In genomic region chr5:140181525-140181924, GRCh38 we compare ENCODE assay signal across 22 cellular contexts. TPM values are rescaled to one million over a fixed set of nuclear protein-coding genes. Genes with fewer than 3 reads are reported as not detected.
DNase-seq lines count a peak whose midpoint lies in the region; ATAC-seq and FAIRE-seq lines count a peak whose summit lies in the region.
"Had no signal": no experiment of that assay in that cellular context is flagged by ENCODE, and none has a peak within 500 bp of the region (broad histone marks: within the 10 kb centered on the region; RNA-seq: fewer than 3 reads in every experiment).

No MANE protein-coding gene starts in this region.

- 34 to 67% (median 61%) methylated on average over 3 of the region's 3 CpGs for WGBS in small intestine, 3 donors

- H3K4me1 ChIP-seq in small intestine (ENCODE audit: control insufficient read depth in 2 of 2, insufficient read depth in 1 of 2, low read depth in 1 of 2, low read length in 1 of 2): peaks cover 10 to 18% of the 10 kb centered on the region in 2 donors

- no peaks in the 10 kb centered on the region for H3K36me3 ChIP-seq in small intestine (ENCODE audit: control insufficient read depth in 2 of 2, insufficient read depth in 2 of 2, low read length in 2 of 2)
- H3K36me3 ChIP-seq: cardiac muscle cell, esophagus squamous epithelium, SJSA1 had no signal

- H3K9me3 Mint-ChIP-seq in activated naive CD4-positive, alpha-beta T cell treated with anti-CD3 and anti-CD28 coated beads, Interleukin-2, amount 10 ng/mL, durations not matched to agents 7 days and 5 days: no peaks in the 10 kb centered on the region
- H3K9me3 Mint-ChIP-seq: CD8-positive, alpha-beta memory T cell; stimulated activated naive B cell treated with anti-CD40 and anti-IgM and Interleukin-4, amounts not matched to agents 10 μg/mL and 1 μg/mL and 100 μg/mL, for 72 hours had no signal

- FAIRE-seq in small intestine (lab: Jason Lieb, UNC): no peak

- peak overlapping the region; percentile 77 to 84 for H3K27ac ChIP-seq in small intestine (ENCODE audit: low read depth in 1 of 2, low read length in 1 of 2)
- H3K27ac ChIP-seq: SJSA1 had no signal

- peak; percentile 17 for ATAC-seq in GM21390 (IDR thresholded peaks at IDR 0.05; ENCODE audit: unreplicated experiment)
- ATAC-seq in left colon: peak; percentile 7
- no peak for ATAC-seq in GM18907 (IDR thresholded peaks at IDR 0.05; ENCODE audit: unreplicated experiment)
- ATAC-seq in HG02588 (IDR thresholded peaks at IDR 0.05; ENCODE audit: unreplicated experiment): no peak
- no peak for ATAC-seq in HG03039 (IDR thresholded peaks at IDR 0.05; ENCODE audit: unreplicated experiment)
- ATAC-seq: activated CD4-positive, CD25-positive, alpha-beta regulatory T cell treated with anti-CD3 and anti-CD28 coated beads, Interleukin-2, amount 50 U/mL, for 24 hours; stimulated activated naive B cell treated with anti-CD40 and anti-IgM and Interleukin-4, amounts not matched to agents 10 μg/mL and 1 μg/mL and 100 μg/mL, for 72 hours had no signal

- peaks cover 3% of the 10 kb centered on the region for H3K27me3 Mint-ChIP-seq in activated naive CD4-positive, alpha-beta T cell treated with anti-CD3 and anti-CD28 coated beads, Interleukin-2, amount 10 ng/mL, durations not matched to agents 7 days and 5 days
- H3K27me3 Mint-ChIP-seq: CD8-positive, alpha-beta memory T cell; stimulated activated naive B cell treated with anti-CD40 and anti-IgM and Interleukin-4, amounts not matched to agents 10 μg/mL and 1 μg/mL and 100 μg/mL, for 72 hours had no signal

- no peak overlapping the region for H3K27ac Mint-ChIP-seq in activated naive CD4-positive, alpha-beta T cell treated with anti-CD3 and anti-CD28 coated beads, Interleukin-2, amount 10 ng/mL, durations not matched to agents 7 days and 5 days
- H3K27ac Mint-ChIP-seq: stimulated activated naive B cell treated with anti-CD40 and anti-IgM and Interleukin-4, amounts not matched to agents 10 μg/mL and 1 μg/mL and 100 μg/mL, for 72 hours had no signal

- intact Hi-C loops in left colon (cut with DNase I, micrococcal nuclease): no loop called here

- H3K27me3 ChIP-seq in small intestine (ENCODE audit: control insufficient read depth in 2 of 2, insufficient read depth in 2 of 2, low read length in 2 of 2): no peaks in the 10 kb centered on the region
- H3K27me3 ChIP-seq: cardiac muscle cell, dorsolateral prefrontal cortex, esophagus squamous epithelium, SJSA1 had no signal

- DNase-seq in NCI-H69 (lab: John Stamatoyannopoulos, UW) (peak; percentile 51), left colon (no peak), small intestine (no peak)
- no peak for DNase-seq in activated naive CD4-positive, alpha-beta T cell treated with anti-CD3 and anti-CD28 coated beads, Interleukin-2, amount 10 ng/mL, durations not matched to agents 7 days and 5 days
- DNase-seq: CD8-positive, alpha-beta memory T cell; DND-41; dorsolateral prefrontal cortex; esophagus squamous epithelium; KBM-7; NCI-H1105; NCI-H526; retina; stimulated activated naive B cell treated with anti-CD40 and anti-IgM and Interleukin-4, amounts not matched to agents 10 μg/mL and 1 μg/mL and 100 μg/mL, for 72 hours; T-helper 9 cell had no signal

- H3K9me3 ChIP-seq in small intestine (ENCODE audit: control insufficient read depth, low read depth): no peaks in the 10 kb centered on the region
- H3K9me3 ChIP-seq: esophagus squamous epithelium, SJSA1 had no signal

- peaks cover 4% of the 10 kb centered on the region for H3K4me1 Mint-ChIP-seq in activated naive CD4-positive, alpha-beta T cell treated with anti-CD3 and anti-CD28 coated beads, Interleukin-2, amount 10 ng/mL, durations not matched to agents 7 days and 5 days

- H3K36me3 Mint-ChIP-seq in activated naive CD4-positive, alpha-beta T cell treated with anti-CD3 and anti-CD28 coated beads, Interleukin-2, amount 10 ng/mL, durations not matched to agents 7 days and 5 days: no peaks in the 10 kb centered on the region
- H3K36me3 Mint-ChIP-seq: CD8-positive, alpha-beta memory T cell had no signal

- no peak overlapping the region for H3K4me3 Mint-ChIP-seq in activated naive CD4-positive, alpha-beta T cell treated with anti-CD3 and anti-CD28 coated beads, Interleukin-2, amount 10 ng/mL, durations not matched to agents 7 days and 5 days

- H3K4me3 ChIP-seq in small intestine (ENCODE audit: low read depth in 1 of 2, low read length in 2 of 2): no peak overlapping the region
- H3K4me3 ChIP-seq: cardiac muscle cell, esophagus squamous epithelium, lung, SJSA1 had no signal

- CTCF ChIA-PET in activated naive CD4-positive, alpha-beta T cell treated with anti-CD3 and anti-CD28 coated beads, Interleukin-2, amount 10 ng/mL, durations not matched to agents 7 days and 5 days (lab: Charles Lee): interaction anchor here (1.4 kb wide), 1 partner anchor 179 kb away, joined by 3 read pairs; no protein-coding TSS in a partner anchor

RNA-seq across cellular contexts. Expression of gene CYSTM1, which starts 6.5 kb away (rescaled TPM):
- total RNA-seq in left colon: 100 to 1,000 TPM; 162 to 163 TPM
- polyA plus RNA-seq in small intestine: 100 to 1,000 TPM; 273 to 884 (median 819) TPM

RNA-seq across cellular contexts. Expression of gene IGIP, which starts 55.8 kb away (rescaled TPM):
- total RNA-seq in left colon: 1 to 10 TPM; 8.6 to 9.3 TPM
- 1 to 10 TPM; 4.6 to 8.3 (median 7.6) TPM for polyA plus RNA-seq in small intestine

Comparison
In these comparisons a context has a peak if more than half of its experiments do, and no peak if none do; other contexts are left out.
1. ATAC-seq: peak in GM21390 (single experiment) and left colon (single experiment); none in GM18907 (single experiment), HG02588 (single experiment) and HG03039 (single experiment).